Comparison of ENCODE assay signal across 9 cellular contexts in genomic region chr18:11570770-11571169, GRCh38. TPM values are rescaled to one million over a fixed set of nuclear protein-coding genes. Genes with fewer than 3 reads are reported as not detected.
DNase-seq lines count a peak whose midpoint lies in the region; ATAC-seq and TF ChIP-seq lines count a peak whose summit lies in the region.
"Had no signal": no experiment of that assay in that cellular context is flagged by ENCODE, and none has a peak within 500 bp of the region (broad histone marks: within the 10 kb centered on the region; RNA-seq: fewer than 3 reads in every experiment).

No MANE protein-coding gene starts in this region.

- no peak for TF ChIP-seq POLR2A in transverse colon (IDR thresholded peaks at IDR 0.05)

- DNase-seq in A673 (ENCODE audit: low spot score), result peak; percentile 33
- DNase-seq in EL, result peak; percentile 46
- peak; percentile 14 for DNase-seq in NCI-H69 (lab: John Stamatoyannopoulos, UW)
- DNase-seq in epithelial cell of proximal tubule (ENCODE audit: low read depth), result no peak
- DNase-seq in stimulated activated CD4-positive, alpha-beta T cell treated with anti-CD3 and anti-CD28 coated beads, Interleukin-4, amount 100 ng/mL, for 1 hour, result no peak
- no peak for DNase-seq in transverse colon
- no peak for DNase-seq in stimulated activated CD4-positive, alpha-beta T cell treated with anti-CD3 and anti-CD28 coated beads, Interleukin-4, amount 100 ng/mL, for 24 hours
- DNase-seq: sigmoid colon had no signal

- POLR2A ChIA-PET in A673 (lab: Charles Lee; ENCODE audit: low non-redundant PET), result no interaction called here

- TF ChIP-seq EP300 in transverse colon (IDR thresholded peaks at IDR 0.05; ENCODE audit: low read depth), result no peak

- no peak overlapping the region for H3K27ac ChIP-seq in A673 (ENCODE audit: low read depth, low read length, poor library complexity, severe bottlenecking)
- H3K27ac ChIP-seq in transverse colon, result no peak overlapping the region
- H3K27ac ChIP-seq: sigmoid colon had no signal

- in situ Hi-C loops in transverse colon (cut with MboI; ENCODE audit: low pct_ligation_motif_present in 1 of 4, low pct_unique_long_range_greater_than_20kb in 1 of 4, low sequenced_read_pairs in 3 of 4), result loop anchor here (25.0 kb wide), 4 partner anchors 92 to 1008 kb away; no protein-coding TSS in a partner anchor

- H3K9me3 ChIP-seq in A673 (ENCODE audit: low read depth, low read length, poor library complexity, severe bottlenecking) (no peaks in the 10 kb centered on the region), transverse colon (no peaks in the 10 kb centered on the region)
- H3K9me3 ChIP-seq: sigmoid colon had no signal

- WGBS in transverse colon (ENCODE audit: low coverage in 1 of 2), 2 donors, result 68 to 88% methylated on average over 4 to 6 of the region's 6 CpGs

- H3K27me3 ChIP-seq in A673 (replicated peaks; ENCODE audit: insufficient read depth, low read depth, low read length, poor library complexity) (peaks cover 29% of the 10 kb centered on the region), transverse colon (peaks cover 5% of the 10 kb centered on the region)
- H3K27me3 ChIP-seq: sigmoid colon had no signal

- no TSS peak for BruUV-seq in A673 (replicated peaks; lab: Mats Ljungman, UMichigan)

- intact Hi-C loops in A673 (cut with micrococcal nuclease; ENCODE audit: unreplicated experiment), result no loop called here
- intact Hi-C loops in transverse colon (cut with DNase I; ENCODE audit: low total_unique reads), result no loop called here

- H3K36me3 ChIP-seq in A673 (ENCODE audit: insufficient read depth, low read length, poor library complexity, severe bottlenecking), result no peaks in the 10 kb centered on the region
- H3K36me3 ChIP-seq in transverse colon, result no peaks in the 10 kb centered on the region
- H3K36me3 ChIP-seq: sigmoid colon had no signal

- H3K4me1 ChIP-seq in A673 (ENCODE audit: insufficient read depth, low read length, poor library complexity, severe bottlenecking) (no peaks in the 10 kb centered on the region), transverse colon (no peaks in the 10 kb centered on the region)
- H3K4me1 ChIP-seq: sigmoid colon had no signal

- H3K4me3 ChIP-seq in A673 (ENCODE audit: low read depth, low read length, poor library complexity, severe bottlenecking) (no peak overlapping the region), epithelial cell of proximal tubule (ENCODE audit: low read depth, low read length) (no peak overlapping the region), transverse colon (no peak overlapping the region)
- H3K4me3 ChIP-seq: sigmoid colon had no signal

- no peak for ATAC-seq in HG02852 (IDR thresholded peaks at IDR 0.05; ENCODE audit: unreplicated experiment)

- CTCF ChIA-PET in A673 (lab: Charles Lee), result no interaction called here

- TF ChIP-seq CTCF in A673 (conservative IDR thresholded peaks at IDR 0.05; ENCODE audit: low read depth, low read length) (peak; percentile 54; the same call in 1 of the 2 replicates), epithelial cell of proximal tubule (conservative IDR thresholded peaks at IDR 0.05; ENCODE audit: low read depth, low read length) (peak; percentile 22), transverse colon (IDR thresholded peaks at IDR 0.05) (no peak)

RNA-seq across cellular contexts. Expression of gene SLC35G4, which starts 38.6 kb away (rescaled TPM):
- total RNA-seq in A673 (2021) (not detected in 2 replicates), epithelial cell of proximal tubule (not detected in 2 replicates), transverse colon (not detected)
- total RNA-seq: sigmoid colon had no signal

Comparison
In these comparisons a context has a peak if more than half of its experiments do, and no peak if none do; other contexts are left out.
1. DNase-seq: peak in A673 (single experiment), EL (single experiment) and NCI-H69 (single experiment); none in epithelial cell of proximal tubule (single experiment), stimulated activated CD4-positive, alpha-beta T cell treated with anti-CD3 and anti-CD28 coated beads, Interleukin-4, amount 100 ng/mL, for 1 hour (single experiment), transverse colon (single experiment) and stimulated activated CD4-positive, alpha-beta T cell treated with anti-CD3 and anti-CD28 coated beads, Interleukin-4, amount 100 ng/mL, for 24 hours (single experiment).
2. CTCF ChIP-seq: peak in A673 (single experiment) and epithelial cell of proximal tubule (single experiment); none in transverse colon (0 of 5).